In genomic region chr12:131842169-131842568, GRCh38 we compare ENCODE assay signal across 9 cellular contexts.
"Had no signal": no experiment of that assay in that cellular context is flagged by ENCODE, and none has a peak within 500 bp of the region (broad histone marks: within the 10 kb centered on the region; RNA-seq: fewer than 3 reads in every experiment).

No MANE protein-coding gene starts in this region.

- H3K9ac ChIP-seq: GM23248 had no signal

- ATAC-seq: GM23338, HCT116 had no signal

- H3K4me3 Mint-ChIP-seq: GM23338, H9, HFFc6 had no signal

- H3K9me3 ChIP-seq: HAP-1 had no signal

- H3K4me2 ChIP-seq: GM23338 had no signal

- DNase-seq: GM23248, GOT3, H7, H9, HCEC 1CT, HFFc6 had no signal

- H2AFZ ChIP-seq: GM23248, GM23338 had no signal

- H3K4me1 ChIP-seq: HAP-1 had no signal

- H3K27ac ChIP-seq: GM23248 had no signal

- H3K4me3 ChIP-seq: GM23248, GM23338, HAP-1 had no signal

- H3K27ac Mint-ChIP-seq: GM23338, H9, HFFc6 had no signal

- H3K4me1 Mint-ChIP-seq: GM23338, H9 had no signal

- H3K9me3 Mint-ChIP-seq: GM23338, H9, HFFc6 had no signal
